Comparison of ENCODE assay signal across 9 cellular contexts in the genomic region with DNA sequence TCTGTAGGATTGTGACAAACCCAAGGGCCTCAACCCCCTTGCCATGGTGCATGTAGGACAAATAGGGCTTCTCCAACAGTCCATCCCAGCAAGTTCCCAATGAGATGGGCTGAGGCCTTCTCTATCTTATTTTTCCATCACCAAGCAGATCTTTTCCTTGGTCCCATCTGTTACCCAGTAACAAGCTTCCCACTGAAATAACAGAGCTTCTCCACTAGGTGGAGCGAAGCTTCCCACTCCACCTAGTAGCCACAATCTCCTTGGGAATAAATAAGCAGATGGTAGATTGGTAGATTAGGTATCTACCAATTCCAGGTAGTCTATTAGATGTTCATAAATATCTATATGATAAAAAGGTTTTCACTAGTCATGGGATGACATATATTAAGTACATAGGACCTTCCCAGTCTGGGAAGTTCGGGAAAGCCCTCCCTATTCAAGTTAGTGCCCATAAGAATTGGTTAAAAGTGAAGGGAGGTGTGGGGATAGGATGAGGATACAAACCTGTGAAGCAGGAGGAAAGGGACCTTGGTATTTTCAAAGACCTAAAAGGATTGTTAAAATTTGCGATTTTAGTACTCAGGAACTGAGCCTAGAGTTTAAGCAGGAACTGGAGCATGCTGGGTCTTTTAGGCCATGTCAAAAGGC. TPM values are rescaled to one million over a fixed set of nuclear protein-coding genes. Genes with fewer than 3 reads are reported as not detected.
DNase-seq lines count a peak whose midpoint lies in the region; FAIRE-seq and TF ChIP-seq lines count a peak whose summit lies in the region.
"Had no signal": no experiment of that assay in that cellular context is flagged by ENCODE, and none has a peak within 500 bp of the region (broad histone marks: within the 10 kb centered on the region; RNA-seq: fewer than 3 reads in every experiment).

No MANE protein-coding gene starts in this region.

- TF ChIP-seq CTCF in bronchial epithelial cell (IDR thresholded peaks at IDR 0.05; ENCODE audit: insufficient read depth, low read length, severe bottlenecking) (peak; percentile 46), neural progenitor cell (IDR thresholded peaks at IDR 0.05) (peak; percentile 75)

- no peaks in the 10 kb centered on the region for H3K36me3 Mint-ChIP-seq in neural progenitor cell

- H3F3A ChIP-seq in neural progenitor cell (ENCODE audit: low read depth), result no peaks in the 10 kb centered on the region

- H3K4me1 ChIP-seq in neural progenitor cell, result no peaks in the 10 kb centered on the region

- H3K79me2 ChIP-seq in neural progenitor cell (ENCODE audit: low read depth), result no peaks in the 10 kb centered on the region

- no peak overlapping the region for H3K4me2 ChIP-seq in neural progenitor cell

- no peak for FAIRE-seq in bronchial epithelial cell (lab: Jason Lieb, UNC)
- FAIRE-seq: G401.6 had no signal

- no peaks in the 10 kb centered on the region for H3K27me3 Mint-ChIP-seq in neural progenitor cell (ENCODE audit: insufficient read depth, low read depth)

- H3K4me1 Mint-ChIP-seq in neural progenitor cell, result no peaks in the 10 kb centered on the region

- DNase-seq in NCI-H2196 (lab: John Stamatoyannopoulos, UW; ENCODE audit: unreplicated experiment), result peak; percentile 2
- no peak for DNase-seq in NCI-H2196 treated with DMSO at 0.1 percent for 48 hours (lab: John Stamatoyannopoulos, UW; ENCODE audit: unreplicated experiment)
- DNase-seq in Jurkat, Clone E6-1 (ENCODE audit: low read depth, low spot score), result peak; percentile 14
- DNase-seq in bronchial epithelial cell (ENCODE audit: low read depth), result peak; percentile 37
- DNase-seq in neural progenitor cell (ENCODE audit: low spot score), result peak; percentile 44
- DNase-seq in NCI-H187 treated with DMSO at 0.1 percent for 48 hours (lab: John Stamatoyannopoulos, UW), result no peak
- DNase-seq in activated T-cell treated with anti-CD3 and anti-CD28 coated beads for 4 hours, result no peak
- no peak for DNase-seq in NCI-H446 treated with DMSO at 0.1 percent for 48 hours (lab: John Stamatoyannopoulos, UW)

- no peak overlapping the region for H3K27ac Mint-ChIP-seq in neural progenitor cell

- no peaks in the 10 kb centered on the region for H3K9me3 ChIP-seq in neural progenitor cell (ENCODE audit: low read depth)

- no peaks in the 10 kb centered on the region for H3K27me3 ChIP-seq in bronchial epithelial cell (ENCODE audit: control insufficient read depth, insufficient read depth, low read length)
- H3K27me3 ChIP-seq in neural progenitor cell, result no peaks in the 10 kb centered on the region

- no peaks in the 10 kb centered on the region for H3K36me3 ChIP-seq in bronchial epithelial cell (ENCODE audit: control insufficient read depth, insufficient read depth, low read length)
- no peaks in the 10 kb centered on the region for H3K36me3 ChIP-seq in neural progenitor cell

- H4K20me1 ChIP-seq in neural progenitor cell (ENCODE audit: low read depth), result no peaks in the 10 kb centered on the region

- no peak overlapping the region for H3K4me3 ChIP-seq in Jurkat, Clone E6-1 (ENCODE audit: low read length)
- H3K4me3 ChIP-seq in bronchial epithelial cell (ENCODE audit: low read depth, low read length), result no peak overlapping the region
- no peak overlapping the region for H3K4me3 ChIP-seq in neural progenitor cell

- no peaks in the 10 kb centered on the region for H3K9me3 Mint-ChIP-seq in neural progenitor cell

- H2AFZ ChIP-seq in neural progenitor cell (replicated peaks), result no peak overlapping the region

- no peak overlapping the region for H3K27ac ChIP-seq in neural progenitor cell

- H3K4me3 Mint-ChIP-seq in neural progenitor cell, result no peak overlapping the region

- no peak overlapping the region for H3K9ac ChIP-seq in neural progenitor cell

RNA-seq across cellular contexts. Expression of a gene that starts 5.9 kb away (rescaled TPM):
- not detected for polyA plus RNA-seq in Jurkat, Clone E6-1 (2012; ENCODE audit: insufficient read depth, insufficient read length)
- 0.13 TPM in 1 of 2 replicates, not detected in the other for total RNA-seq in bronchial epithelial cell
- total RNA-seq in neural progenitor cell (ENCODE audit: low replicate concordance), result 2.3 TPM in 1 of 2 replicates, not detected in the other

RNA-seq across cellular contexts. Expression of a gene that starts 14.0 kb away (rescaled TPM):
- polyA plus RNA-seq in Jurkat, Clone E6-1 (2012; ENCODE audit: insufficient read depth, insufficient read length), result not detected
- total RNA-seq in bronchial epithelial cell, result not detected in 2 replicates
- total RNA-seq in neural progenitor cell (ENCODE audit: low replicate concordance), result 0.30 and 0.62 TPM in 2 replicates

RNA-seq across cellular contexts. Expression of a gene that starts 24.4 kb away (rescaled TPM):
- polyA plus RNA-seq in Jurkat, Clone E6-1 (2012; ENCODE audit: insufficient read depth, insufficient read length), result not detected
- total RNA-seq in bronchial epithelial cell (not detected in 2 replicates), neural progenitor cell (ENCODE audit: low replicate concordance) (0.40 TPM in 1 of 2 replicates, not detected in the other)

RNA-seq across cellular contexts. Expression of a gene that starts 37.8 kb away (rescaled TPM):
- not detected for polyA plus RNA-seq in Jurkat, Clone E6-1 (2012; ENCODE audit: insufficient read depth, insufficient read length)
- total RNA-seq in bronchial epithelial cell, result not detected in 2 replicates
- 0.87 and 1.8 TPM in 2 replicates for total RNA-seq in neural progenitor cell (ENCODE audit: low replicate concordance)

RNA-seq across cellular contexts. Expression of a gene that starts 50.7 kb away (rescaled TPM):
- not detected for polyA plus RNA-seq in Jurkat, Clone E6-1 (2012; ENCODE audit: insufficient read depth, insufficient read length)
- total RNA-seq in bronchial epithelial cell (not detected in 2 replicates), neural progenitor cell (ENCODE audit: low replicate concordance) (not detected in 2 replicates)

Comparison
In these comparisons a context has a peak if more than half of its experiments do, and no peak if none do; other contexts are left out.
1. DNase-seq: peak in NCI-H2196 (single experiment), Jurkat, Clone E6-1 (single experiment), bronchial epithelial cell (single experiment) and neural progenitor cell (single experiment); none in NCI-H2196 treated with DMSO at 0.1 percent for 48 hours (single experiment), NCI-H187 treated with DMSO at 0.1 percent for 48 hours (single experiment), activated T-cell treated with anti-CD3 and anti-CD28 coated beads for 4 hours (single experiment) and NCI-H446 treated with DMSO at 0.1 percent for 48 hours (single experiment).